18 cellular contexts compared by ENCODE assay signal in the genomic region with DNA sequence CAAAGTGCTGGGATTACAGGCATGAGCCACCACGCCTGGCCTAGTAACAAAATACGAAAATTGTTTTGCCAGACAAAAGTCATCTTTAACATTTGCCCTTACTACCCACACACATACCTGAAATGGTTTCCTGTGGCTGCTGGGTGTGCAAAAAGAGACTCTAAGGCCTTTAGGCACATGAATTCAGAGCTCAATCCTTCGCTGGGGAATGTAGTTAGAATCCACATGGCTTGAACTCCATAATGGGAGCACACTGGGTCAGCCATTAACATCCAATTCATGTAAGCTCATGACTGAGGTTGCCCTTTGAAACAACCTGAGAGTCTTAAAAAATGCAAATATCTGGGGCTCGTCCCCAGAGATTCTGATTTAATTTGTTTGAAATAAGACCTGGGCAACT.
"Had no signal": no experiment of that assay in that cellular context is flagged by ENCODE, and none has a peak within 500 bp of the region (broad histone marks: within the 10 kb centered on the region; RNA-seq: fewer than 3 reads in every experiment).

No MANE protein-coding gene starts in this region.

- H3K4me3 Mint-ChIP-seq: activated CD4-positive, alpha-beta memory T cell treated with anti-CD3 and anti-CD28 coated beads for 36 hours; activated CD4-positive, alpha-beta T cell treated with anti-CD3 and anti-CD28 coated beads, Interleukin-2, amount 10 ng/mL, durations not matched to agents 7 days and 5 days; activated naive CD4-positive, alpha-beta T cell treated with anti-CD3 and anti-CD28 coated beads for 36 hours; activated naive CD8-positive, alpha-beta T cell; activated T-cell treated with anti-CD3 and anti-CD28 coated beads, Interleukin-2, amount 50 U/mL, for 4 hours; T-helper 1 cell treated with Interleukin-12 subunit alpha and Interleukin-12 subunit beta and Interleukin-4 antibody, amounts not matched to agents 30 μg/mL and 1 μg/mL, for 36 hours had no signal

- H3K4me1 Mint-ChIP-seq: activated CD4-positive, alpha-beta T cell treated with anti-CD3 and anti-CD28 coated beads, Interleukin-2, amount 10 ng/mL, durations not matched to agents 7 days and 5 days had no signal

- H3K27ac Mint-ChIP-seq: activated CD4-positive, alpha-beta memory T cell treated with anti-CD3 and anti-CD28 coated beads for 36 hours; activated CD4-positive, alpha-beta T cell treated with anti-CD3 and anti-CD28 coated beads, Interleukin-2, amount 10 ng/mL, durations not matched to agents 7 days and 5 days; activated naive CD4-positive, alpha-beta T cell treated with anti-CD3 and anti-CD28 coated beads for 36 hours; activated naive CD8-positive, alpha-beta T cell; T-helper 1 cell treated with Interleukin-12 subunit alpha and Interleukin-12 subunit beta and Interleukin-4 antibody, amounts not matched to agents 30 μg/mL and 1 μg/mL, for 36 hours had no signal

- H3K27me3 Mint-ChIP-seq: activated CD4-positive, alpha-beta memory T cell treated with anti-CD3 and anti-CD28 coated beads for 36 hours; activated CD4-positive, alpha-beta T cell treated with anti-CD3 and anti-CD28 coated beads, Interleukin-2, amount 10 ng/mL, durations not matched to agents 7 days and 5 days; activated naive CD8-positive, alpha-beta T cell had no signal

- H3K36me3 Mint-ChIP-seq: activated CD4-positive, alpha-beta memory T cell treated with anti-CD3 and anti-CD28 coated beads for 36 hours; activated naive CD8-positive, alpha-beta T cell had no signal

- DNase-seq: activated CD4-positive, alpha-beta memory T cell treated with anti-CD3 and anti-CD28 coated beads for 36 hours; activated CD4-positive, alpha-beta T cell treated with anti-CD3 and anti-CD28 coated beads, Interleukin-2, amount 10 ng/mL, durations not matched to agents 7 days and 5 days; activated CD4-positive, CD25-positive, alpha-beta regulatory T cell; activated CD8-positive, alpha-beta memory T cell treated with anti-CD3 and anti-CD28 coated beads for 24 hours; activated effector memory CD4-positive, alpha-beta T cell treated with anti-CD3 and anti-CD28 coated beads, Interleukin-2, amount 50 U/mL, for 16 hours; activated naive CD4-positive, alpha-beta T cell treated with anti-CD3 and anti-CD28 coated beads for 36 hours; activated T-cell treated with anti-CD3 and anti-CD28 coated beads, Interleukin-2, amount 50 U/mL, for 4 hours; Kasumi-1; NCI-H1105 treated with DMSO at 0.1 percent for 48 hours; NCI-H1436 treated with DMSO at 0.1 percent for 48 hours; NCI-H187; NCI-H2081; NCI-H510A treated with DMSO at 0.1 percent for 48 hours; NCI-H69; NK-92 treated with Interleukin-12 subunit alpha and Interleukin-12 subunit beta, amount 100 ng/mL, for 24 hours; SHP77 treated with DMSO at 0.1 percent for 48 hours had no signal

- ATAC-seq: activated T-cell treated with anti-CD3 and anti-CD28 coated beads, Interleukin-2, amount 50 U/mL, for 4 hours had no signal

- H3K9me3 Mint-ChIP-seq: activated CD4-positive, alpha-beta memory T cell treated with anti-CD3 and anti-CD28 coated beads for 36 hours; activated CD4-positive, alpha-beta T cell treated with anti-CD3 and anti-CD28 coated beads, Interleukin-2, amount 10 ng/mL, durations not matched to agents 7 days and 5 days; activated naive CD4-positive, alpha-beta T cell treated with anti-CD3 and anti-CD28 coated beads for 36 hours; activated T-cell treated with anti-CD3 and anti-CD28 coated beads, Interleukin-2, amount 50 U/mL, for 4 hours; T-helper 1 cell treated with Interleukin-12 subunit alpha and Interleukin-12 subunit beta and Interleukin-4 antibody, amounts not matched to agents 30 μg/mL and 1 μg/mL, for 36 hours had no signal
